Comparison of ENCODE assay signal across 8 cellular contexts in genomic region chr19:19776206-19777008, GRCh38. TPM values are rescaled to one million over a fixed set of nuclear protein-coding genes. Genes with fewer than 3 reads are reported as not detected.
A peak's percentile ranks its signal among the peaks of the same experiment; 100 is the strongest.
DNase-seq lines count a peak whose midpoint lies in the region; ATAC-seq and TF ChIP-seq lines count a peak whose summit lies in the region.

No MANE protein-coding gene starts in this region.

- H3K9me3 ChIP-seq in thymus (ENCODE audit: control insufficient read depth): no peaks in the 10 kb centered on the region

- POLR2A ChIA-PET in activated naive CD8-positive, alpha-beta T cell treated with anti-CD3 and anti-CD28 coated beads, Interleukin-2, amount 10 ng/mL, durations not matched to agents 7 days and 5 days (lab: Charles Lee): interaction anchor here (0.6 to 2.7 kb wide), 22 partner anchors 10 to 1000 kb away, joined by 3 to 36 read pairs (median 4); partner anchors contain the start of genes ATP13A1, ZNF101, ZNF14 and ZNF253

- WGBS in thymus: under 1% methylated on average over 36 of the region's 36 CpGs

- DNase-seq in GM12864 (ENCODE audit: low read depth) (peak; percentile 95), NCI-H1105 treated with DMSO at 0.1 percent for 48 hours (lab: John Stamatoyannopoulos, UW) (peak; percentile 99), SKM-1 treated with dmso at 0.1 percent for 144 hours (lab: John Stamatoyannopoulos, UW; ENCODE audit: unreplicated experiment) (peak; percentile 98), Right ventricle myocardium inferior (ENCODE audit: missing footprints) (peak; percentile 99), osteocyte (ENCODE audit: extremely low spot score, unreplicated experiment) (peak; percentile 99)
- DNase-seq in activated naive CD8-positive, alpha-beta T cell treated with anti-CD3 and anti-CD28 coated beads, Interleukin-2, amount 10 ng/mL, durations not matched to agents 7 days and 5 days: peak; percentile 90

- peaks cover 17% of the 10 kb centered on the region for H3K9me3 Mint-ChIP-seq in activated naive CD8-positive, alpha-beta T cell treated with anti-CD3 and anti-CD28 coated beads, Interleukin-2, amount 10 ng/mL, durations not matched to agents 7 days and 5 days
- peaks cover 11% of the 10 kb centered on the region for H3K9me3 Mint-ChIP-seq in osteocyte (ENCODE audit: unreplicated experiment)

- no peaks in the 10 kb centered on the region for H3K27me3 Mint-ChIP-seq in activated naive CD8-positive, alpha-beta T cell treated with anti-CD3 and anti-CD28 coated beads, Interleukin-2, amount 10 ng/mL, durations not matched to agents 7 days and 5 days
- H3K27me3 Mint-ChIP-seq in osteocyte (ENCODE audit: unreplicated experiment): no peaks in the 10 kb centered on the region

- peak overlapping the region; percentile 87 for H3K27ac ChIP-seq in thymus (ENCODE audit: low read depth)

- H3K4me3 ChIP-seq in GM12864 (ENCODE audit: low read depth, low read length) (peak overlapping the region; percentile 86), thymus (ENCODE audit: low read length) (peak overlapping the region; percentile 91)

- H3K4me1 Mint-ChIP-seq in activated naive CD8-positive, alpha-beta T cell treated with anti-CD3 and anti-CD28 coated beads, Interleukin-2, amount 10 ng/mL, durations not matched to agents 7 days and 5 days: peaks cover 26% of the 10 kb centered on the region
- peaks cover 25% of the 10 kb centered on the region for H3K4me1 Mint-ChIP-seq in osteocyte (ENCODE audit: unreplicated experiment)

- peak overlapping the region; percentile 93 for H3K4me3 Mint-ChIP-seq in activated naive CD8-positive, alpha-beta T cell treated with anti-CD3 and anti-CD28 coated beads, Interleukin-2, amount 10 ng/mL, durations not matched to agents 7 days and 5 days
- peak overlapping the region; percentile 94 for H3K4me3 Mint-ChIP-seq in osteocyte (ENCODE audit: unreplicated experiment)

- peaks cover 16% of the 10 kb centered on the region for H3K4me1 ChIP-seq in thymus (ENCODE audit: control insufficient read depth, insufficient read depth, low read length)

- intact Hi-C loops in Right ventricle myocardium inferior (cut with DNase I): loop anchor here (1.0 to 2.0 kb wide), 2 partner anchors 44 to 113 kb away; partner anchors contain the start of genes ATP13A1 and ZNF506

- H3K36me3 ChIP-seq in thymus (ENCODE audit: control insufficient read depth, insufficient read depth): no peaks in the 10 kb centered on the region

- peaks cover 39% of the 10 kb centered on the region for H3K36me3 Mint-ChIP-seq in activated naive CD8-positive, alpha-beta T cell treated with anti-CD3 and anti-CD28 coated beads, Interleukin-2, amount 10 ng/mL, durations not matched to agents 7 days and 5 days
- peaks cover 21% of the 10 kb centered on the region for H3K36me3 Mint-ChIP-seq in osteocyte (ENCODE audit: unreplicated experiment)

- no peaks in the 10 kb centered on the region for H3K27me3 ChIP-seq in thymus (ENCODE audit: control insufficient read depth, insufficient read depth)

- H3K27ac Mint-ChIP-seq in activated naive CD8-positive, alpha-beta T cell treated with anti-CD3 and anti-CD28 coated beads, Interleukin-2, amount 10 ng/mL, durations not matched to agents 7 days and 5 days: peak overlapping the region; percentile 89
- H3K27ac Mint-ChIP-seq in osteocyte (ENCODE audit: unreplicated experiment): peak overlapping the region; percentile 79

- ATAC-seq in HG02678 (IDR thresholded peaks at IDR 0.05; ENCODE audit: unreplicated experiment) (peak; percentile 98), Right ventricle myocardium inferior (peak; percentile 100)
- ATAC-seq in activated naive CD8-positive, alpha-beta T cell treated with anti-CD3 and anti-CD28 coated beads, Interleukin-2, amount 10 ng/mL, durations not matched to agents 7 days and 5 days (ENCODE audit: low read depth): peak; percentile 99

- no peak for TF ChIP-seq CTCF in GM12864 (IDR thresholded peaks at IDR 0.05; ENCODE audit: low read depth, low read length, missing control alignments)
- TF ChIP-seq CTCF in osteocyte (IDR thresholded peaks at IDR 0.05): peak; percentile 8

RNA-seq across cellular contexts. Expression of gene ZNF14, which starts 43.5 kb away (rescaled TPM):
- total RNA-seq in activated naive CD8-positive, alpha-beta T cell treated with anti-CD3 and anti-CD28 coated beads, Interleukin-2, amount 10 ng/mL, durations not matched to agents 7 days and 5 days: 10 to 100 TPM; 13.7 to 16.9 TPM
- 3.6 TPM for total RNA-seq in Right ventricle myocardium inferior
- total RNA-seq in osteocyte: 4.7 and 5.3 TPM in 2 replicates
- 9.7 TPM for polyA plus RNA-seq in thymus

RNA-seq across cellular contexts. Expression of gene ZNF506, which starts 45.1 kb away (rescaled TPM):
- 10 to 100 TPM; 39.4 to 41.5 TPM for total RNA-seq in activated naive CD8-positive, alpha-beta T cell treated with anti-CD3 and anti-CD28 coated beads, Interleukin-2, amount 10 ng/mL, durations not matched to agents 7 days and 5 days
- 9.8 TPM for total RNA-seq in Right ventricle myocardium inferior
- 7.8 and 10.5 TPM in 2 replicates for total RNA-seq in osteocyte
- polyA plus RNA-seq in thymus: 14.4 TPM

Comparison
In these comparisons a context has a peak if more than half of its experiments do, and no peak if none do; other contexts are left out.
1. Peak in every context shown above with its lines: DNase-seq, ATAC-seq, H3K4me3 ChIP-seq and H3K27ac ChIP-seq.